ENCODE assay signal across 13 cellular contexts in the genomic region with DNA sequence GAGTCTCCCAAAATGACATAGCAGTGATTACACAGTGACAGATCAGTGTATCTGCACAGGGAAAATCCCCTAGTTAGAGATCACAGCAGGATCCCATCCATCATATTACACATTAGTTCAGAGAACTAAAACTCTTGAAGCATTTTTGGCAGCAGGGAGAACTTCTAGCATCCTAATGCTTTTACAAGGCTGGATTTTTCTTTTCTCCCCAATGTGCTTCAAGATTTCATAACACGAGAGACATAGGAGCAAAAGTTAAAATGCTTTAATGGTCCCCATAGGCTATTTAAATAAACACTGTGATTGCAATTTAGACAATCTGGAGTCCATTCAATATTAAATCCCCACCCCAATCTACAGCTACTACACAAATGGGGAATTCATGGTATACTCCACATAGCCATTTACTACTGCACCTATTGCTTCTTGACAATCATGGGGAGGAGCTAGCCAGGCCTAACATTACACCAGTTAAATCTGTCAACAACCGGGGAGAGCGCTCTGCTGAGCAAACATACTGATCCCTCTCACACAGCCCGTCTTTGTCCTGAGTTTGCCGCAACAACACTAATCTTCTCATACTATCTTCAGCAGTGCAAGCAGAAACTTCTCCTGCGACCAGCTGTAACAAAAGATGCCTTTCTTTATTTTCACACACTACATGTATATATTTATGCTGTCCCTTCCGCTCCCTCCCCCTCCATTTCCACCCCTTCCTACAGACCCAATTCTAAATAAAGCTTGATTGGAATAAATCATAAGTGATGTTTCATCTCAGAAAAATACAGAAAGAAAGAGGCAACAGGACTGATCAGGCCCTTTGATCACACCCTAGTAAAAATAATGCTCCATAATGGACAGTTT.
DNase-seq lines count a peak whose midpoint lies in the region; ATAC-seq and TF ChIP-seq lines count a peak whose summit lies in the region.
"Had no signal": no experiment of that assay in that cellular context is flagged by ENCODE, and none has a peak within 500 bp of the region (broad histone marks: within the 10 kb centered on the region; RNA-seq: fewer than 3 reads in every experiment).

No MANE protein-coding gene starts in this region.

- no peaks in the 10 kb centered on the region for H3K36me3 ChIP-seq in endocrine pancreas (ENCODE audit: control insufficient read depth, insufficient read depth, low read length)
- no peaks in the 10 kb centered on the region for H3K36me3 ChIP-seq in neural cell (ENCODE audit: insufficient read depth, low read length)
- H3K36me3 ChIP-seq in PC-9 (ENCODE audit: low read depth) = no peaks in the 10 kb centered on the region

- H3K27me3 ChIP-seq in endocrine pancreas (ENCODE audit: control insufficient read depth, insufficient read depth, low read length) = no peaks in the 10 kb centered on the region
- no peaks in the 10 kb centered on the region for H3K27me3 ChIP-seq in neural cell (ENCODE audit: insufficient read depth, low read depth, low read length)
- H3K27me3 ChIP-seq in PC-9 (ENCODE audit: insufficient read depth, low read depth) = 0 out of 2 replicates have a peak, but pooled peaks cover 3% of the 10 kb centered on the region

- H3K9me3 ChIP-seq in endocrine pancreas (ENCODE audit: control insufficient read depth, low read length) = no peaks in the 10 kb centered on the region
- no peaks in the 10 kb centered on the region for H3K9me3 ChIP-seq in neural cell (ENCODE audit: low read length)
- H3K9me3 ChIP-seq in PC-9 (ENCODE audit: insufficient read depth, low read depth) = no peaks in the 10 kb centered on the region

- H3K4me1 ChIP-seq in endocrine pancreas (ENCODE audit: control insufficient read depth, insufficient read depth, low read length) (peaks cover 23% of the 10 kb centered on the region), PC-9 (replicated peaks; ENCODE audit: insufficient read depth) (no peaks in the 10 kb centered on the region)

- ATAC-seq in HG02981 (IDR thresholded peaks at IDR 0.05; ENCODE audit: unreplicated experiment) = no peak

- no peak for TF ChIP-seq CTCF in neural cell (IDR thresholded peaks at IDR 0.05; ENCODE audit: poor library complexity, severe bottlenecking)
- TF ChIP-seq CTCF in PC-9 (conservative IDR thresholded peaks at IDR 0.05) = no peak

- no peaks in the 10 kb centered on the region for H4K20me1 ChIP-seq in neural cell (ENCODE audit: insufficient read depth)
- no peaks in the 10 kb centered on the region for H4K20me1 ChIP-seq in PC-9 (ENCODE audit: insufficient read depth)

- H3K4me3 Mint-ChIP-seq in activated CD4-positive, alpha-beta memory T cell treated with anti-CD3 and anti-CD28 coated beads for 36 hours = no peak overlapping the region
- H3K4me3 Mint-ChIP-seq: central memory CD8-positive, alpha-beta T cell had no signal

- no TSS peak for BruUV-seq in PC-9 (replicated peaks; lab: Mats Ljungman, UMichigan)

- intact Hi-C loops in PC-9 (cut with micrococcal nuclease; ENCODE audit: unreplicated experiment) = no loop called here
- intact Hi-C loops in activated CD4-positive, alpha-beta memory T cell treated with anti-CD3 and anti-CD28 coated beads for 36 hours (cut with micrococcal nuclease) = no loop called here

- H3K4me2 ChIP-seq in neural cell (ENCODE audit: low read length) = no peak overlapping the region
- no peak overlapping the region for H3K4me2 ChIP-seq in PC-9

- peak; percentile 59 for TF ChIP-seq EP300 in neural cell (conservative IDR thresholded peaks at IDR 0.05; ENCODE audit: poor library complexity, severe bottlenecking)

- H3K4me3 ChIP-seq in endocrine pancreas (ENCODE audit: control insufficient read depth, insufficient read depth, low read length) = peak overlapping the region; percentile 35
- H3K4me3 ChIP-seq in neural cell (ENCODE audit: low read length) = no peak overlapping the region
- no peak overlapping the region for H3K4me3 ChIP-seq in PC-9

- H3F3A ChIP-seq in neural cell (ENCODE audit: insufficient read depth, low read length, poor library complexity, severe bottlenecking) = no peaks in the 10 kb centered on the region
- H3F3A ChIP-seq in PC-9 (ENCODE audit: insufficient read depth, low read depth) = no peaks in the 10 kb centered on the region

- H3K4me1 Mint-ChIP-seq in activated CD4-positive, alpha-beta memory T cell treated with anti-CD3 and anti-CD28 coated beads for 36 hours (ENCODE audit: low read depth) = no peaks in the 10 kb centered on the region
- H3K4me1 Mint-ChIP-seq: central memory CD8-positive, alpha-beta T cell had no signal

- no peaks in the 10 kb centered on the region for H3K27me3 Mint-ChIP-seq in activated CD4-positive, alpha-beta memory T cell treated with anti-CD3 and anti-CD28 coated beads for 36 hours
- H3K27me3 Mint-ChIP-seq: central memory CD8-positive, alpha-beta T cell had no signal

- H3K27ac ChIP-seq in neural cell (ENCODE audit: low read length) = no peak overlapping the region
- H3K27ac ChIP-seq in PC-9 = no peak overlapping the region

- H3K9me2 ChIP-seq in neural cell (ENCODE audit: insufficient read depth, low read length) (no peaks in the 10 kb centered on the region), PC-9 (ENCODE audit: insufficient read depth) (no peaks in the 10 kb centered on the region)

- POLR2A ChIA-PET in HEK293T (lab: Yijun Ruan, JAX) = interaction anchor here (0.7 kb wide), 1 partner anchor 57 kb away, joined by 4 read pairs; no protein-coding TSS in a partner anchor
- POLR2A ChIA-PET in PC-9 (lab: Charles Lee; ENCODE audit: unreplicated experiment) = no interaction called here
- POLR2A ChIA-PET in activated CD4-positive, alpha-beta memory T cell treated with anti-CD3 and anti-CD28 coated beads for 36 hours (lab: Charles Lee) = no interaction called here

- no peak for TF ChIP-seq RAD21 in neural cell (conservative IDR thresholded peaks at IDR 0.05)

- H3K36me3 Mint-ChIP-seq in activated CD4-positive, alpha-beta memory T cell treated with anti-CD3 and anti-CD28 coated beads for 36 hours = no peaks in the 10 kb centered on the region

- DNase-seq in HEK293T (ENCODE audit: extremely low spot score) (peak; percentile 68), NCI-H226 (peak; percentile 17), PC-9 (no peak), SIG-M5 treated with dmso at 0.1 percent for 504 hours (lab: John Stamatoyannopoulos, UW; ENCODE audit: unreplicated experiment) (no peak)
- no peak for DNase-seq in activated CD4-positive, alpha-beta memory T cell treated with anti-CD3 and anti-CD28 coated beads for 36 hours
- DNase-seq: activated CD8-positive, alpha-beta memory T cell treated with anti-CD3 and anti-CD28 coated beads, Interleukin-2, amount 50 U/mL, for 4 hours; DND-41; MV-4-11; stimulated activated CD4-positive, alpha-beta T cell treated with anti-CD3 and anti-CD28 coated beads, Interleukin-15, amount 100 ng/mL, for 24 hours had no signal

- CTCF ChIA-PET in HEK293T (lab: Yijun Ruan, JAX) (interaction anchor here (0.7 kb wide), 1 partner anchor 61 kb away, joined by 3 read pairs; no protein-coding TSS in a partner anchor), PC-9 (lab: Charles Lee) (no interaction called here)
- CTCF ChIA-PET in activated CD4-positive, alpha-beta memory T cell treated with anti-CD3 and anti-CD28 coated beads for 36 hours (lab: Charles Lee) = no interaction called here

- H2AFZ ChIP-seq in neural cell (ENCODE audit: low read depth, low read length) (peak overlapping the region; percentile 15), PC-9 (no peak overlapping the region)

- H3K9me3 Mint-ChIP-seq in activated CD4-positive, alpha-beta memory T cell treated with anti-CD3 and anti-CD28 coated beads for 36 hours = no peaks in the 10 kb centered on the region
- H3K9me3 Mint-ChIP-seq: central memory CD8-positive, alpha-beta T cell had no signal

- H3K9ac ChIP-seq in endocrine pancreas (ENCODE audit: control insufficient read depth, insufficient read depth, low read length) (no peak overlapping the region), neural cell (ENCODE audit: low read length) (no peak overlapping the region)

- no peak overlapping the region for H3K27ac Mint-ChIP-seq in activated CD4-positive, alpha-beta memory T cell treated with anti-CD3 and anti-CD28 coated beads for 36 hours

- no peaks in the 10 kb centered on the region for H3K79me2 ChIP-seq in neural cell (replicated peaks; ENCODE audit: insufficient read depth, low read length)
- no peaks in the 10 kb centered on the region for H3K79me2 ChIP-seq in PC-9 (ENCODE audit: low read depth)

TF ChIP-seq in HEK293T, 16 proteins besides CTCF, POLR2A, EP300 and RAD21:
- TF ChIP-seq L3MBTL2 (conservative IDR thresholded peaks at IDR 0.05) (peak; percentile 51), HDGF (IDR thresholded peaks at IDR 0.05; ENCODE audit: borderline replicate concordance) (no peak), ZNF384 (IDR thresholded peaks at IDR 0.05) (no peak), SUZ12 (IDR thresholded peaks at IDR 0.05) (no peak)
- TF ChIP-seq, protein P1, sequence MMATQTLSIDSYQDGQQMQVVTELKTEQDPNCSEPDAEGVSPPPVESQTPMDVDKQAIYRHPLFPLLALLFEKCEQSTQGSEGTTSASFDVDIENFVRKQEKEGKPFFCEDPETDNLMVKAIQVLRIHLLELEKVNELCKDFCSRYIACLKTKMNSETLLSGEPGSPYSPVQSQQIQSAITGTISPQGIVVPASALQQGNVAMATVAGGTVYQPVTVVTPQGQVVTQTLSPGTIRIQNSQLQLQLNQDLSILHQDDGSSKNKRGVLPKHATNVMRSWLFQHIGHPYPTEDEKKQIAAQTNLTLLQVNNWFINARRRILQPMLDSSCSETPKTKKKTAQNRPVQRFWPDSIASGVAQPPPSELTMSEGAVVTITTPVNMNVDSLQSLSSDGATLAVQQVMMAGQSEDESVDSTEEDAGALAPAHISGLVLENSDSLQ (IDR thresholded peaks at IDR 0.05) = peak; percentile 64

TF ChIP-seq in neural cell, 6 proteins besides CTCF, POLR2A, EP300 and RAD21:
- TF ChIP-seq TAF1 (IDR thresholded peaks at IDR 0.05; ENCODE audit: low read depth) (no peak), POLR2AphosphoS5 (IDR thresholded peaks at IDR 0.05) (peak; percentile 47), MXI1 (conservative IDR thresholded peaks at IDR 0.05; ENCODE audit: poor library complexity, severe bottlenecking) (no peak)

Comparison
In these comparisons a context has a peak if more than half of its experiments do, and no peak if none do; other contexts are left out.
1. DNase-seq: peak in HEK293T (single experiment) and NCI-H226 (single experiment); none in PC-9 (0 of 2), SIG-M5 treated with dmso at 0.1 percent for 504 hours (single experiment) and activated CD4-positive, alpha-beta memory T cell treated with anti-CD3 and anti-CD28 coated beads for 36 hours (single experiment).